8 cellular contexts compared by ENCODE assay signal in genomic region chr12:51886021-51886710, GRCh38. TPM values are rescaled to one million over a fixed set of nuclear protein-coding genes. Genes with fewer than 3 reads are reported as not detected.
DNase-seq lines count a peak whose midpoint lies in the region; ATAC-seq and TF ChIP-seq lines count a peak whose summit lies in the region.

No MANE protein-coding gene starts in this region.

- H3K4me1 Mint-ChIP-seq in naive B cell (peaks cover 10 to 18% (median 15%) of the 10 kb centered on the region in 3 donors), type B pancreatic cell (ENCODE audit: unreplicated experiment) (peaks cover 12% of the 10 kb centered on the region)

- H3K4me3 ChIP-seq in AG10803 (ENCODE audit: low read length) (peak overlapping the region; percentile 8; the same call in 1 of the 2 replicates), epithelial cell of esophagus (ENCODE audit: low read length) (no peak overlapping the region)

- peak overlapping the region; percentile 31 to 86 (median 70) for H3K4me3 Mint-ChIP-seq in naive B cell
- H3K4me3 Mint-ChIP-seq in type B pancreatic cell: peak overlapping the region; percentile 41

- no peak for TF ChIP-seq CTCF in AG10803 (conservative IDR thresholded peaks at IDR 0.05; ENCODE audit: low read length)
- no peak for TF ChIP-seq CTCF in epithelial cell of esophagus (IDR thresholded peaks at IDR 0.05; ENCODE audit: insufficient read depth, low read depth, low read length, missing control alignments)
- no peak for TF ChIP-seq CTCF in type B pancreatic cell (conservative IDR thresholded peaks at IDR 0.05)

- H3K36me3 ChIP-seq in KOPT-K1 (ENCODE audit: insufficient read depth, low read length): no peaks in the 10 kb centered on the region

- DNase-seq in AG10803 (ENCODE audit: low read depth) (peak; percentile 97), epithelial cell of esophagus (ENCODE audit: low read depth) (peak; percentile 80), naive B cell (peak; percentile 48), type B pancreatic cell (ENCODE audit: extremely low spot score, unreplicated experiment) (no peak), NCI-H146 treated with DMSO at 0.1 percent for 48 hours (lab: John Stamatoyannopoulos, UW; ENCODE audit: unreplicated experiment) (no peak)
- peak; percentile 23 to 31 for DNase-seq in activated CD4-positive, alpha-beta T cell treated with anti-CD3 and anti-CD28 coated beads for 4 hours

- H3K9me3 Mint-ChIP-seq in naive B cell (peaks cover 0 to 9% (median 2%) of the 10 kb centered on the region in 7 donors), type B pancreatic cell (no peaks in the 10 kb centered on the region)

- H3K27me3 Mint-ChIP-seq in naive B cell: peaks cover 0 to 7% (median 5%) of the 10 kb centered on the region in 3 donors
- H3K27me3 Mint-ChIP-seq in type B pancreatic cell: peaks cover 2% of the 10 kb centered on the region

- H3K9me3 ChIP-seq in KOPT-K1 (ENCODE audit: insufficient read depth, low read length, poor library complexity, severe bottlenecking): peaks cover 7% of the 10 kb centered on the region

- ATAC-seq in naive B cell (ENCODE audit: low read depth in 2 of 2): peak; percentile 99
- ATAC-seq in GM18873 (IDR thresholded peaks at IDR 0.05; ENCODE audit: low FRiP score, unreplicated experiment): no peak

- H3K36me3 Mint-ChIP-seq in naive B cell (peaks cover 0 to 7% of the 10 kb centered on the region in 2 donors), type B pancreatic cell (no peaks in the 10 kb centered on the region)

- peak overlapping the region; percentile 38 for H3K27ac ChIP-seq in KOPT-K1 (ENCODE audit: low read depth, low read length, poor library complexity, severe bottlenecking)

- H3K27ac Mint-ChIP-seq in naive B cell (peak overlapping the region; percentile 49 to 94 (median 76)), type B pancreatic cell (no peak overlapping the region)

RNA-seq across cellular contexts. Expression of gene ANKRD33, which starts 1.7 kb away (rescaled TPM):
- not detected for polyA plus RNA-seq in naive B cell (ENCODE audit: low read depth in 6 of 6)
- total RNA-seq in type B pancreatic cell (ENCODE audit: low replicate concordance): 0.51 and 0.62 TPM in 2 replicates

RNA-seq across cellular contexts. Expression of gene ACVRL1, which starts 21.1 kb away (rescaled TPM):
- not detected for polyA plus RNA-seq in naive B cell (ENCODE audit: low read depth in 6 of 6)
- 0.46 and 0.95 TPM in 2 replicates for total RNA-seq in type B pancreatic cell (ENCODE audit: low replicate concordance)

RNA-seq across cellular contexts. Expression of gene FIGNL2, which starts 37.6 kb away (rescaled TPM):
- under 1 TPM in 2 of 6 donors, not detected in 4; 0.06 to 0.11 TPM for polyA plus RNA-seq in naive B cell (ENCODE audit: low read depth in 6 of 6)
- 5.7 and 17.8 TPM in 2 replicates for total RNA-seq in type B pancreatic cell (ENCODE audit: low replicate concordance)

Comparison
In these comparisons a context has a peak if more than half of its experiments do, and no peak if none do; other contexts are left out.
1. DNase-seq: peak in AG10803 (single experiment), activated CD4-positive, alpha-beta T cell treated with anti-CD3 and anti-CD28 coated beads for 4 hours (2 of 2), epithelial cell of esophagus (single experiment) and naive B cell (single experiment); none in type B pancreatic cell (single experiment) and NCI-H146 treated with DMSO at 0.1 percent for 48 hours (single experiment).